22 cellular contexts compared by ENCODE assay signal in the genomic region with DNA sequence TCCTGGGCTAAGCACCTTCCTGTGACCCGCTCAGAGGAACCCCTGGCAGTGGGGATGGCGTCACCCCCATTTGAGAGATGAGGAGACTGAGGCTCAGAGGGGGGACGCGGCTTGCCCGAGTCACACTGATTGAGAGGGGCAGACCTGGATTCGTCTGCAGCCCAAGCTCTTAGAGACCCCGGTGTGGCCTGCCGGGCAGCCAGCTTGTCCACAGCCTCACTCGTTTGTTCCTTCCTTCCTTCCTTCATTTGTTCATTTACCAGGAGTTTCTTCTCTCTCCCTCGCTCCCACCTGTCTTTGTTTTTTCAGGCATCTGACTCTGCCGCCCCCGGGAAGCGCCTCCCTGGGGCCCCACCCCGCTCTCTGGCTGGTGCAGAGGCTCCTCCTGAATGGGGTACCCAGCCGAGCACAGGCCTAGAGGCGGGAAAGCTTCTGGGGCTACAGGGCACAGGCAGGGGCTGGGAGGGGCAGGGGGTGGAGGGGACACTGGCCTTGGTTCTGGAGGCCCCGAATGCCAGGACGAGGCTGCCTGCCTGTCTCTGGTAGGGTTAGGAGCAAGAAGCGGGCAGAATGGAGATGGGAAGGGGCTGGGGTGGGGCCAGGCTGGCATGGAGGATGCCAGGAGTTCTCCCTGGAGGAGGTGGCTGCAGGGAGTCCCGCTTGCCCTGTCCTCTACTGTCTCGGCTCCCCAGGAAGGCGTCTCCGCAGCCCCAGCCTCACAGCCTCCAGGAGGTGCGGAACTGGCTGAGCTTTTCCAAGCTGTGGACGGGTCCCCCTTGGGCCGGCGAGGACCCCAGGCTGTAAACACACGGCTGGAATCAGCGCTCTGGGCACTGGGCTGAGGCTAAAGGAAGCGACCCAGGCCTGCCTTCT.
DNase-seq lines count a peak whose midpoint lies in the region; ATAC-seq, FAIRE-seq and TF ChIP-seq lines count a peak whose summit lies in the region.
"Had no signal": no experiment of that assay in that cellular context is flagged by ENCODE, and none has a peak within 500 bp of the region (broad histone marks: within the 10 kb centered on the region; RNA-seq: fewer than 3 reads in every experiment).

No MANE protein-coding gene starts in this region.

- no peak overlapping the region for H3K27ac Mint-ChIP-seq in activated CD4-positive, alpha-beta T cell treated with anti-CD3 and anti-CD28 coated beads for 36 hours
- no peak overlapping the region for H3K27ac Mint-ChIP-seq in activated T-helper 2 cell treated with anti-CD3 and anti-CD28 coated beads, Interferon-gamma antibody, Interleukin-2, Interleukin-4, amounts not matched to agents 10 μg/mL and 5 μg/mL and 100 μg/mL, durations not matched to agents 14 hours and 24 hours and 36 hours
- H3K27ac Mint-ChIP-seq: CD4-positive, alpha-beta memory T cell had no signal

- peak overlapping the region; percentile 97 for H3K18ac ChIP-seq in neuronal stem cell (ENCODE audit: low read length)

- no peak for ATAC-seq in RWPE2 (ENCODE audit: low read depth)
- no peak for ATAC-seq in activated CD4-positive, alpha-beta T cell treated with anti-CD3 and anti-CD28 coated beads for 36 hours

- TF ChIP-seq CTCF in RWPE2 (IDR thresholded peaks at IDR 0.05; ENCODE audit: poor library complexity, severe bottlenecking): no peak
- no peak for TF ChIP-seq CTCF in endothelial cell of umbilical vein (IDR thresholded peaks at IDR 0.05; ENCODE audit: extremely low read depth in 1 of 2, insufficient read depth in 1 of 2, low read depth in 1 of 2, low read length in 2 of 2)
- no peak for TF ChIP-seq CTCF in suprapubic skin (IDR thresholded peaks at IDR 0.05)
- no peak for TF ChIP-seq CTCF in sigmoid colon (IDR thresholded peaks at IDR 0.05)

- H3K4me1 Mint-ChIP-seq in activated CD4-positive, alpha-beta T cell treated with anti-CD3 and anti-CD28 coated beads for 36 hours: no peaks in the 10 kb centered on the region
- H3K4me1 Mint-ChIP-seq in activated T-helper 2 cell treated with anti-CD3 and anti-CD28 coated beads, Interferon-gamma antibody, Interleukin-2, Interleukin-4, amounts not matched to agents 10 μg/mL and 5 μg/mL and 100 μg/mL, durations not matched to agents 14 hours and 24 hours and 36 hours (ENCODE audit: low read depth): no peaks in the 10 kb centered on the region
- H3K4me1 Mint-ChIP-seq: CD4-positive, alpha-beta memory T cell had no signal

- H3K4me3 Mint-ChIP-seq in activated CD4-positive, alpha-beta T cell treated with anti-CD3 and anti-CD28 coated beads for 36 hours: no peak overlapping the region
- H3K4me3 Mint-ChIP-seq in activated T-helper 2 cell treated with anti-CD3 and anti-CD28 coated beads, Interferon-gamma antibody, Interleukin-2, Interleukin-4, amounts not matched to agents 10 μg/mL and 5 μg/mL and 100 μg/mL, durations not matched to agents 14 hours and 24 hours and 36 hours (ENCODE audit: low read depth): no peak overlapping the region
- H3K4me3 Mint-ChIP-seq: CD4-positive, alpha-beta memory T cell had no signal

- no CpG with 5 or more reads among the region's 30 CpGs for WGBS in neuronal stem cell (ENCODE audit: extremely low coverage in 2 of 2, insufficient read length in 2 of 2, insufficient replicate concordance in 1 of 2), 2 donors
- 78% methylated on average over 28 of the region's 30 CpGs for WGBS in suprapubic skin
- WGBS in sigmoid colon, 2 donors: 67 to 74% methylated on average over 30 of the region's 30 CpGs

- H3K23ac ChIP-seq in neuronal stem cell (ENCODE audit: low read depth, low read length, poor library complexity): no peak overlapping the region

- DNase-seq in RWPE2 (ENCODE audit: low spot score) (peak; percentile 38), endothelial cell of umbilical vein (ENCODE audit: low read depth, low spot score) (peak; percentile 4), neuronal stem cell (ENCODE audit: low spot score) (no peak), suprapubic skin (ENCODE audit: low spot score in 2 of 2) (no peak), sigmoid colon (no peak)
- no peak for DNase-seq in activated CD4-positive, alpha-beta T cell treated with anti-CD3 and anti-CD28 coated beads for 36 hours
- no peak for DNase-seq in activated T-helper 2 cell treated with anti-CD3 and anti-CD28 coated beads, Interferon-gamma antibody, Interleukin-2, Interleukin-4, amounts not matched to agents 10 μg/mL and 5 μg/mL and 100 μg/mL, durations not matched to agents 14 hours and 24 hours and 36 hours (ENCODE audit: low spot score)
- DNase-seq: Caco-2; DMS 273 treated with DMSO at 0.1 percent for 48 hours; DMS79 treated with DMSO at 0.1 percent for 48 hours; NCI-H1105 treated with DMSO at 0.1 percent for 48 hours; NCI-H2029 treated with DMSO at 0.1 percent for 48 hours; NCI-H226; NCI-H510A treated with DMSO at 0.1 percent for 48 hours; NCI-H774; NK-92 treated with Interleukin-12 subunit alpha and Interleukin-12 subunit beta, amount 100 ng/mL, for 24 hours had no signal

- no peaks in the 10 kb centered on the region for H3K4me1 ChIP-seq in RWPE2 (ENCODE audit: insufficient read depth, poor library complexity, severe bottlenecking)
- no peaks in the 10 kb centered on the region for H3K4me1 ChIP-seq in endothelial cell of umbilical vein (ENCODE audit: control insufficient read depth, extremely low read depth, insufficient read depth, low read length)
- H3K4me1 ChIP-seq in neuronal stem cell (ENCODE audit: control insufficient read depth in 2 of 2, insufficient read depth in 1 of 2, low read depth in 1 of 2, low read length in 2 of 2): peaks cover 3 to 9% of the 10 kb centered on the region in 2 donors
- no peaks in the 10 kb centered on the region for H3K4me1 ChIP-seq in suprapubic skin
- peaks cover 0 to 9% (median 0%) of the 10 kb centered on the region in 4 donors for H3K4me1 ChIP-seq in sigmoid colon
- H3K4me1 ChIP-seq: Caco-2, HAP-1 had no signal

- no peak overlapping the region for H3K27ac ChIP-seq in RWPE2 (ENCODE audit: poor library complexity, severe bottlenecking)
- no peak overlapping the region for H3K27ac ChIP-seq in endothelial cell of umbilical vein (ENCODE audit: insufficient read depth, low read depth, low read length)
- H3K27ac ChIP-seq in neuronal stem cell (replicated peaks; ENCODE audit: low read length): no peak overlapping the region
- H3K27ac ChIP-seq in suprapubic skin: no peak overlapping the region
- H3K27ac ChIP-seq in sigmoid colon: no peak overlapping the region
- H3K27ac ChIP-seq: HL-60, KMS-11, RWPE1 had no signal

- no peak overlapping the region for H4K91ac ChIP-seq in neuronal stem cell (ENCODE audit: low read depth, low read length, poor library complexity)

- H3K36me3 Mint-ChIP-seq in activated CD4-positive, alpha-beta T cell treated with anti-CD3 and anti-CD28 coated beads for 36 hours (ENCODE audit: low read depth): no peaks in the 10 kb centered on the region
- H3K36me3 Mint-ChIP-seq in activated T-helper 2 cell treated with anti-CD3 and anti-CD28 coated beads, Interferon-gamma antibody, Interleukin-2, Interleukin-4, amounts not matched to agents 10 μg/mL and 5 μg/mL and 100 μg/mL, durations not matched to agents 14 hours and 24 hours and 36 hours (ENCODE audit: low read depth): no peaks in the 10 kb centered on the region
- H3K36me3 Mint-ChIP-seq: CD4-positive, alpha-beta memory T cell had no signal

- no TSS peak for BruUV-seq in endothelial cell of umbilical vein (replicated peaks; lab: Mats Ljungman, UMichigan)

- peak overlapping the region; percentile 84 for H2BK12ac ChIP-seq in neuronal stem cell (ENCODE audit: low read length)

- TF ChIP-seq EP300 in suprapubic skin (IDR thresholded peaks at IDR 0.05) (no peak), sigmoid colon (IDR thresholded peaks at IDR 0.05) (no peak)

- no peaks in the 10 kb centered on the region for H3K9me3 Mint-ChIP-seq in activated CD4-positive, alpha-beta T cell treated with anti-CD3 and anti-CD28 coated beads for 36 hours (ENCODE audit: low read depth)
- no peaks in the 10 kb centered on the region for H3K9me3 Mint-ChIP-seq in activated T-helper 2 cell treated with anti-CD3 and anti-CD28 coated beads, Interferon-gamma antibody, Interleukin-2, Interleukin-4, amounts not matched to agents 10 μg/mL and 5 μg/mL and 100 μg/mL, durations not matched to agents 14 hours and 24 hours and 36 hours
- H3K9me3 Mint-ChIP-seq: CD4-positive, alpha-beta memory T cell had no signal

- H4K8ac ChIP-seq in neuronal stem cell (ENCODE audit: low read depth, low read length): no peak overlapping the region

- no peaks in the 10 kb centered on the region for H4K20me1 ChIP-seq in endothelial cell of umbilical vein (replicated peaks; ENCODE audit: control insufficient read depth, extremely low read depth, insufficient read depth, low read length)

- dilution Hi-C loops in endothelial cell of umbilical vein (cut with MboI; ENCODE audit: extremely low pct_ligation_motif_present, low sequenced_read_pairs): no loop called here

- H3K27me3 ChIP-seq in RWPE2 (ENCODE audit: insufficient read depth, poor library complexity, severe bottlenecking): peaks cover 15% of the 10 kb centered on the region
- H3K27me3 ChIP-seq in endothelial cell of umbilical vein (ENCODE audit: control insufficient read depth in 2 of 2, insufficient read depth in 2 of 2, low read length in 2 of 2): no peaks in the 10 kb centered on the region
- peaks cover 0 to 38% (median 0%) of the 10 kb centered on the region in 3 experiments for H3K27me3 ChIP-seq in neuronal stem cell (ENCODE audit: control insufficient read depth in 3 of 3, insufficient read depth in 3 of 3, low read depth in 1 of 3, low read length in 3 of 3)
- H3K27me3 ChIP-seq in suprapubic skin: peaks cover 70% of the 10 kb centered on the region
- H3K27me3 ChIP-seq in sigmoid colon: peaks cover 26 to 61% (median 54%) of the 10 kb centered on the region in 3 donors

- H2BK5ac ChIP-seq in neuronal stem cell (ENCODE audit: low read length): peak overlapping the region; percentile 93

- TF ChIP-seq POLR2A in endothelial cell of umbilical vein (IDR thresholded peaks at IDR 0.05; ENCODE audit: low read depth, low read length) (no peak), suprapubic skin (IDR thresholded peaks at IDR 0.05) (no peak), sigmoid colon (IDR thresholded peaks at IDR 0.05) (no peak)

- no peak overlapping the region for H3K4me2 ChIP-seq in endothelial cell of umbilical vein (ENCODE audit: insufficient read depth, low read length)
- no peak overlapping the region for H3K4me2 ChIP-seq in neuronal stem cell (ENCODE audit: insufficient read depth, low read length, poor library complexity, severe bottlenecking)
- H3K4me2 ChIP-seq: KMS-11 had no signal

- H2AFZ ChIP-seq in endothelial cell of umbilical vein (ENCODE audit: low read depth, low read length): no peak overlapping the region
- peak overlapping the region; percentile 83 for H2AFZ ChIP-seq in neuronal stem cell (ENCODE audit: low read length)

- no peaks in the 10 kb centered on the region for H3K9me1 ChIP-seq in endothelial cell of umbilical vein (replicated peaks; ENCODE audit: control insufficient read depth, extremely low read depth, insufficient read depth, low read length)

- POLR2A ChIA-PET in endothelial cell of umbilical vein (lab: Charles Lee): no interaction called here
- POLR2A ChIA-PET in activated CD4-positive, alpha-beta T cell treated with anti-CD3 and anti-CD28 coated beads for 36 hours (lab: Charles Lee): no interaction called here

- peaks cover 10% of the 10 kb centered on the region for H3K27me3 Mint-ChIP-seq in activated CD4-positive, alpha-beta T cell treated with anti-CD3 and anti-CD28 coated beads for 36 hours
- H3K27me3 Mint-ChIP-seq in activated T-helper 2 cell treated with anti-CD3 and anti-CD28 coated beads, Interferon-gamma antibody, Interleukin-2, Interleukin-4, amounts not matched to agents 10 μg/mL and 5 μg/mL and 100 μg/mL, durations not matched to agents 14 hours and 24 hours and 36 hours (ENCODE audit: low read depth): no peaks in the 10 kb centered on the region

- no peaks in the 10 kb centered on the region for H3K79me1 ChIP-seq in neuronal stem cell (ENCODE audit: low read depth, low read length)

- FAIRE-seq in endothelial cell of umbilical vein (lab: Jason Lieb, UNC): no peak

- CTCF ChIA-PET in endothelial cell of umbilical vein (lab: Charles Lee): no interaction called here
- CTCF ChIA-PET in activated CD4-positive, alpha-beta T cell treated with anti-CD3 and anti-CD28 coated beads for 36 hours (lab: Charles Lee): no interaction called here

- H3K79me2 ChIP-seq in endothelial cell of umbilical vein (ENCODE audit: control insufficient read depth, insufficient read depth, low read length): no peaks in the 10 kb centered on the region

- peak overlapping the region; percentile 98 for H2AK5ac ChIP-seq in neuronal stem cell (ENCODE audit: low read depth, low read length)

- H3K36me3 ChIP-seq in RWPE2 (ENCODE audit: low read depth): no peaks in the 10 kb centered on the region
- no peaks in the 10 kb centered on the region for H3K36me3 ChIP-seq in endothelial cell of umbilical vein (ENCODE audit: control insufficient read depth in 2 of 2, extremely low read depth in 1 of 2, insufficient read depth in 2 of 2, low read length in 2 of 2)
- H3K36me3 ChIP-seq in neuronal stem cell (replicated peaks in 1 of 2; ENCODE audit: control insufficient read depth in 2 of 2, insufficient read depth in 2 of 2, low read length in 2 of 2): no peaks in the 10 kb centered on the region
- H3K36me3 ChIP-seq in suprapubic skin: no peaks in the 10 kb centered on the region
- H3K36me3 ChIP-seq in sigmoid colon: no peaks in the 10 kb centered on the region
- H3K36me3 ChIP-seq: HAP-1, SJCRH30 had no signal

- H3K4me3 ChIP-seq in RWPE2 (ENCODE audit: severe bottlenecking) (no peak overlapping the region), endothelial cell of umbilical vein (replicated peaks in 1 of 3; ENCODE audit: insufficient read depth in 1 of 3, low read depth in 1 of 3, low read length in 3 of 3) (no peak overlapping the region), neuronal stem cell (ENCODE audit: low read length in 2 of 2) (no peak overlapping the region), suprapubic skin (no peak overlapping the region), sigmoid colon (no peak overlapping the region)
- H3K4me3 ChIP-seq: HAP-1 had no signal

- no peak overlapping the region for H2BK120ac ChIP-seq in neuronal stem cell (ENCODE audit: low read depth, low read length)

- peak overlapping the region; percentile 49 for H2BK15ac ChIP-seq in neuronal stem cell (ENCODE audit: low read length)

- no peaks in the 10 kb centered on the region for H3K9me3 ChIP-seq in RWPE2 (ENCODE audit: severe bottlenecking)
- no peaks in the 10 kb centered on the region for H3K9me3 ChIP-seq in endothelial cell of umbilical vein (replicated peaks; ENCODE audit: control insufficient read depth, insufficient read depth, low read length)
- peaks cover 0 to 1% of the 10 kb centered on the region in 2 donors for H3K9me3 ChIP-seq in neuronal stem cell (replicated peaks in 1 of 2; ENCODE audit: control insufficient read depth in 2 of 2, insufficient read depth in 1 of 2, low read depth in 1 of 2, low read length in 2 of 2)
- H3K9me3 ChIP-seq in suprapubic skin: no peaks in the 10 kb centered on the region
- H3K9me3 ChIP-seq in sigmoid colon: no peaks in the 10 kb centered on the region
- H3K9me3 ChIP-seq: Caco-2, HAP-1, SJCRH30 had no signal

- intact Hi-C loops in endothelial cell of umbilical vein (cut with micrococcal nuclease): no loop called here
- intact Hi-C loops in activated CD4-positive, alpha-beta T cell treated with anti-CD3 and anti-CD28 coated beads for 36 hours (cut with DNase I, micrococcal nuclease): no loop called here
- intact Hi-C loops in sigmoid colon (cut with DNase I): no loop called here
- intact Hi-C loops in activated T-helper 2 cell treated with anti-CD3 and anti-CD28 coated beads, Interferon-gamma antibody, Interleukin-2, Interleukin-4, amounts not matched to agents 10 μg/mL and 5 μg/mL and 100 μg/mL, durations not matched to agents 14 hours and 24 hours and 36 hours (cut with micrococcal nuclease): no loop called here

- H3K9ac ChIP-seq in endothelial cell of umbilical vein (replicated peaks; ENCODE audit: extremely low read depth, insufficient read depth, low read length): no peak overlapping the region
- peak overlapping the region; percentile 12 for H3K9ac ChIP-seq in neuronal stem cell (ENCODE audit: low read depth, low read length, poor library complexity)
- H3K9ac ChIP-seq: KMS-11 had no signal

- peak overlapping the region; percentile 94 for H3K14ac ChIP-seq in neuronal stem cell (ENCODE audit: low read length)

- H3K4ac ChIP-seq in neuronal stem cell (ENCODE audit: low read length): no peak overlapping the region

Comparison
In these comparisons a context has a peak if more than half of its experiments do, and no peak if none do; other contexts are left out.
1. DNase-seq: peak in RWPE2 (single experiment) and endothelial cell of umbilical vein (single experiment); none in neuronal stem cell (single experiment), activated CD4-positive, alpha-beta T cell treated with anti-CD3 and anti-CD28 coated beads for 36 hours (single experiment), suprapubic skin (0 of 2), sigmoid colon (single experiment) and activated T-helper 2 cell treated with anti-CD3 and anti-CD28 coated beads, Interferon-gamma antibody, Interleukin-2, Interleukin-4, amounts not matched to agents 10 μg/mL and 5 μg/mL and 100 μg/mL, durations not matched to agents 14 hours and 24 hours and 36 hours (single experiment).